Comparison of ENCODE assay signal across 21 cellular contexts in the genomic region with DNA sequence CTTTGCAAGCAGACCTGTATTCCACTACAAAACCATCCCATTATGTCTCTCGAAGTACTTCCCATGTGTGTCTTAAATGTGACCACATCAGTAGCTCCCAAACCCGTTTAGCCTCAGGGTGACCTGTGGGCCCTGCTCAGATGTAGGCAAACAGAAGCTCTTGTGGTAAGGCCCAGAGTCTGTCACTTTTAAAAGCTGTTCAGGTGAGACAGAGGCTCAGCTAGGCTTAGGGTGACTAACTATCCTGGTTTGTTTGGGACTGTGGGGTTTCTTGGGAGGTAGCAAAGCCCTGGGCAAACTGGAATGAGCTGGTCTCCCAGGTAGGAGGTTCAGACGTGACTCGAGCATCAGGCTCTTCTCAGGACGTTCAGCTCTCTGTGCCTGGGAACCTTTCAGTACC.
"Had no signal": no experiment of that assay in that cellular context is flagged by ENCODE, and none has a peak within 500 bp of the region (broad histone marks: within the 10 kb centered on the region; RNA-seq: fewer than 3 reads in every experiment).

No MANE protein-coding gene starts in this region.

- H3K4me1 ChIP-seq: prostate gland, thyroid gland, uterus had no signal

- H3K9me3 Mint-ChIP-seq: activated CD4-positive, alpha-beta T cell treated with anti-CD3 and anti-CD28 coated beads, Interleukin-2, amount 10 ng/mL, durations not matched to agents 24 days and 14 days; activated naive CD8-positive, alpha-beta T cell treated with anti-CD3 and anti-CD28 coated beads, Interleukin-2, amount 10 ng/mL, durations not matched to agents 7 days and 5 days; memory B cell; naive B cell; neural crest cell; stimulated activated naive B cell treated with anti-CD40 and anti-IgM and Interleukin-4, amounts not matched to agents 10 μg/mL and 1 μg/mL and 100 μg/mL, for 72 hours had no signal

- H3K27me3 ChIP-seq: gastroesophageal sphincter, heart left ventricle, right lobe of liver, thyroid gland, uterus had no signal

- H3K4me1 Mint-ChIP-seq: activated CD4-positive, alpha-beta T cell treated with anti-CD3 and anti-CD28 coated beads, Interleukin-2, amount 10 ng/mL, durations not matched to agents 24 days and 14 days; activated naive CD8-positive, alpha-beta T cell treated with anti-CD3 and anti-CD28 coated beads, Interleukin-2, amount 10 ng/mL, durations not matched to agents 7 days and 5 days; memory B cell; naive B cell; neural crest cell; stimulated activated naive B cell treated with anti-CD40 and anti-IgM and Interleukin-4, amounts not matched to agents 10 μg/mL and 1 μg/mL and 100 μg/mL, for 72 hours had no signal

- FAIRE-seq: small intestine had no signal

- H3K4me3 Mint-ChIP-seq: activated CD4-positive, alpha-beta T cell treated with anti-CD3 and anti-CD28 coated beads, Interleukin-2, amount 10 ng/mL, durations not matched to agents 24 days and 14 days; activated naive CD8-positive, alpha-beta T cell treated with anti-CD3 and anti-CD28 coated beads, Interleukin-2, amount 10 ng/mL, durations not matched to agents 7 days and 5 days; memory B cell; naive B cell; neural crest cell; stimulated activated naive B cell treated with anti-CD40 and anti-IgM and Interleukin-4, amounts not matched to agents 10 μg/mL and 1 μg/mL and 100 μg/mL, for 72 hours had no signal

- H3K9me3 ChIP-seq: gastroesophageal sphincter, heart left ventricle, mucosa of descending colon, prostate gland, right lobe of liver, thyroid gland, uterus had no signal

- H3K36me3 ChIP-seq: gastroesophageal sphincter, heart left ventricle, prostate gland, right lobe of liver, thyroid gland, uterus had no signal

- ATAC-seq: gastroesophageal sphincter; heart left ventricle; left ventricle myocardium superior; mucosa of descending colon; right lobe of liver; stimulated activated naive B cell treated with anti-CD40 and anti-IgM and Interleukin-4, amounts not matched to agents 10 μg/mL and 1 μg/mL and 100 μg/mL, for 72 hours had no signal

- DNase-seq: activated CD4-positive, alpha-beta T cell treated with anti-CD3 and anti-CD28 coated beads, Interleukin-2, amount 10 ng/mL, durations not matched to agents 24 days and 14 days; activated naive CD4-positive, alpha-beta T cell; activated naive CD8-positive, alpha-beta T cell treated with anti-CD3 and anti-CD28 coated beads, Interleukin-2, amount 10 ng/mL, durations not matched to agents 7 days and 5 days; amygdala; caudate nucleus; erythroblast; heart left ventricle; left ventricle myocardium superior; mucosa of descending colon; naive B cell; right lobe of liver; small intestine; stimulated activated CD4-positive, alpha-beta T cell treated with anti-CD3 and anti-CD28 coated beads, Interleukin-4, amount 100 ng/mL, for 1 hour; stimulated activated naive B cell treated with anti-CD40 and anti-IgM and Interleukin-4, amounts not matched to agents 10 μg/mL and 1 μg/mL and 100 μg/mL, for 72 hours; T1000; thyroid gland; uterus had no signal

- H3K27ac Mint-ChIP-seq: activated CD4-positive, alpha-beta T cell treated with anti-CD3 and anti-CD28 coated beads, Interleukin-2, amount 10 ng/mL, durations not matched to agents 24 days and 14 days; activated naive CD8-positive, alpha-beta T cell treated with anti-CD3 and anti-CD28 coated beads, Interleukin-2, amount 10 ng/mL, durations not matched to agents 7 days and 5 days; memory B cell; naive B cell; stimulated activated naive B cell treated with anti-CD40 and anti-IgM and Interleukin-4, amounts not matched to agents 10 μg/mL and 1 μg/mL and 100 μg/mL, for 72 hours had no signal

- H3K4me3 ChIP-seq: gastroesophageal sphincter, heart left ventricle, mucosa of descending colon, prostate gland, right lobe of liver, thyroid gland, uterus had no signal

- H3K27ac ChIP-seq: gastroesophageal sphincter, heart left ventricle, prostate gland, right lobe of liver, thyroid gland, uterus had no signal

- H3K36me3 Mint-ChIP-seq: activated naive CD8-positive, alpha-beta T cell treated with anti-CD3 and anti-CD28 coated beads, Interleukin-2, amount 10 ng/mL, durations not matched to agents 7 days and 5 days; memory B cell; naive B cell; stimulated activated naive B cell treated with anti-CD40 and anti-IgM and Interleukin-4, amounts not matched to agents 10 μg/mL and 1 μg/mL and 100 μg/mL, for 72 hours had no signal
